Comparison of ENCODE assay signal across 16 cellular contexts in the genomic region with DNA sequence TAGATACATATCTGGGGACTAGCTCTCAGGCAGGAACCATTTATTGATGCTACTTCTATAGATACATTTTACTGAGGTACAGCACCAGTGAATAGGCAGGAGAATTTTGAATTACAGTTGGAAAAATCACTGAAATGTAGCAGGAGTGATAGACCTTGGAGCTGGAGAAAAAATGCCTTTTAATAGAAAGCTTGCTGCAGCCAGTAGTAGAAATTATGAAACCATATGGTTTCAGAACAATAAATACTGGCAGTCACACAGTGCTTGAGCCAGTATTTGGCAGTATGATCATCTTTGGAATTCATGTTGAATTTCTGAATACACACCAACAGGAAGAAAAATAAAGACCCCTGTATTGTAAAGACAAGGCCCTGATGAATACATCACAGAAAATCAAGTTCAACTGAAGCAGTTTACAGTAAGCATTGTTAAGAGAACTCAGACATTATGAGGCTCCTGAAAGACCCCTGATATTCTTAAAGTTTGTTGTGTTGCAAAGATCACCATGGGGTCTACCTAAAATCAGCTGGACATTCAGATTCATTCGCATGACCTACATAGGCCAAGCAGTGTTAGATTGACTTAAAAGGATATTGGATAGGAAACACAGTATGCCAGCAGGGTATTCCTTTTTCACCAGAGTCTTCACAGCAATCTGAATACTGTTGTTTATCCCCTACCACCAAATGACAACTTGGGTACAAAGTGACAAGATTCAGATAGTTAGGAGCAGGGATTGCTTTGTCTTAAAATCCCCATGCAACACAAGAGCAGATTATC.
DNase-seq lines count a peak whose midpoint lies in the region; ATAC-seq, FAIRE-seq and TF ChIP-seq lines count a peak whose summit lies in the region.
"Had no signal": no experiment of that assay in that cellular context is flagged by ENCODE, and none has a peak within 500 bp of the region (broad histone marks: within the 10 kb centered on the region; RNA-seq: fewer than 3 reads in every experiment).

No MANE protein-coding gene starts in this region.

- H3K23me2 ChIP-seq in H1 (ENCODE audit: low read depth, low read length) = no peaks in the 10 kb centered on the region

- H3K14ac ChIP-seq in H1 (ENCODE audit: insufficient read length) = no peak overlapping the region

- H3K27me3 ChIP-seq in H1 (replicated peaks in 1 of 4; ENCODE audit: control insufficient read depth in 3 of 4, extremely low read depth in 1 of 4, insufficient read depth in 3 of 4, low read length in 3 of 4) (no peaks in the 10 kb centered on the region), neural progenitor cell (no peaks in the 10 kb centered on the region), PC-9 (ENCODE audit: insufficient read depth, low read depth) (no peaks in the 10 kb centered on the region)
- H3K27me3 ChIP-seq: BLaER1 treated with 17β-estradiol and CSF1 and Interleukin-3, amounts not matched to agents 10 nM and 100 nM had no signal

- no peak overlapping the region for H2AK5ac ChIP-seq in H1 (ENCODE audit: low read depth, low read length)

- H2AFZ ChIP-seq in H1 (ENCODE audit: low read length) (no peak overlapping the region), neural progenitor cell (replicated peaks) (no peak overlapping the region), PC-9 (no peak overlapping the region)

- H3K79me2 ChIP-seq in H1 (ENCODE audit: control insufficient read depth in 1 of 2, insufficient read depth in 2 of 2, low read length in 2 of 2) (no peaks in the 10 kb centered on the region), neural progenitor cell (ENCODE audit: low read depth) (no peaks in the 10 kb centered on the region), PC-9 (ENCODE audit: low read depth) (no peaks in the 10 kb centered on the region)

- 50% methylated on average over 1 of the region's 1 CpG; no CpG with 5 or more reads in 1 of the 2 experiments for WGBS in H1 (ENCODE audit: extremely low coverage in 1 of 2, insufficient coverage in 1 of 2, insufficient read length in 1 of 2, insufficient replicate concordance in 2 of 2, low coverage in 1 of 2, low lambda C conversion rate in 2 of 2, missing lambda C conversion rate in 1 of 2), 2 experiments

- H4K91ac ChIP-seq in H1 (replicated peaks; ENCODE audit: insufficient read length, low read length) = no peak overlapping the region

- H3K4me3 Mint-ChIP-seq in neural progenitor cell = no peak overlapping the region
- H3K4me3 Mint-ChIP-seq: CD4-positive, CD25-positive, alpha-beta regulatory T cell had no signal

- H3K18ac ChIP-seq in H1 (ENCODE audit: extremely low read depth, low read length) = no peak overlapping the region

- H3K4me2 ChIP-seq in H1 (ENCODE audit: insufficient read depth in 1 of 2, low read depth in 2 of 2, low read length in 2 of 2) (no peak overlapping the region), neural progenitor cell (peak overlapping the region; percentile 29), PC-9 (no peak overlapping the region)
- H3K4me2 ChIP-seq: BLaER1 treated with 17β-estradiol and CSF1 and Interleukin-3, amounts not matched to agents 10 nM and 100 nM had no signal

- CTCF ChIA-PET in H1 (lab: Charles Lee; ENCODE audit: partially characterized antibody) (interaction anchor here (1.3 to 3.5 kb wide), 2 partner anchors 12 to 388 kb away, joined by 3 to 14 read pairs; no protein-coding TSS in a partner anchor), PC-9 (lab: Charles Lee) (interaction anchor here (0.7 kb wide), 1 partner anchor 29 kb away, joined by 3 read pairs; no protein-coding TSS in a partner anchor)

- no peaks in the 10 kb centered on the region; a peak in 1 of 8 replicates for H3K36me3 ChIP-seq in H1 (ENCODE audit: control insufficient read depth in 2 of 4, insufficient read depth in 4 of 4, low read length in 3 of 4)
- H3K36me3 ChIP-seq in neural progenitor cell = no peaks in the 10 kb centered on the region
- H3K36me3 ChIP-seq in PC-9 (ENCODE audit: low read depth) = no peaks in the 10 kb centered on the region

- H3K27me3 Mint-ChIP-seq in neural progenitor cell (ENCODE audit: insufficient read depth, low read depth) = no peaks in the 10 kb centered on the region
- H3K27me3 Mint-ChIP-seq: CD4-positive, CD25-positive, alpha-beta regulatory T cell had no signal

- no peak overlapping the region for H3K23ac ChIP-seq in H1 (ENCODE audit: insufficient read length)

- TF ChIP-seq CTCF in H1 (IDR thresholded peaks at IDR 0.05; ENCODE audit: control extremely low read depth in 1 of 3, insufficient read depth in 1 of 3, low read depth in 1 of 3, low read length in 3 of 3) (no peak), neural progenitor cell (IDR thresholded peaks at IDR 0.05) (no peak), PC-9 (conservative IDR thresholded peaks at IDR 0.05) (no peak)

- no peak for TF ChIP-seq RAD21 in H1 (IDR thresholded peaks at IDR 0.05 in 1 of 2, conservative IDR thresholded peaks at IDR 0.05 in 1 of 2; ENCODE audit: low read depth in 2 of 2, low read length in 2 of 2)

- no peaks in the 10 kb centered on the region for H3K9me2 ChIP-seq in PC-9 (ENCODE audit: insufficient read depth)

- no peaks in the 10 kb centered on the region for H3K79me1 ChIP-seq in H1 (ENCODE audit: low read depth, low read length)

- H4K8ac ChIP-seq in H1 (ENCODE audit: extremely low read depth, insufficient read depth, low read length) = no peak overlapping the region

- H2BK20ac ChIP-seq in H1 (ENCODE audit: low read length) = no peak overlapping the region

- H3K36me3 Mint-ChIP-seq in neural progenitor cell = peaks cover 15% of the 10 kb centered on the region

- H3K27ac ChIP-seq in H1 (ENCODE audit: low read depth, low read length) = no peak overlapping the region
- peak overlapping the region; percentile 46 for H3K27ac ChIP-seq in neural progenitor cell
- no peak overlapping the region for H3K27ac ChIP-seq in PC-9
- H3K27ac ChIP-seq: 22Rv1; BLaER1 treated with 17β-estradiol and CSF1 and Interleukin-3, amounts not matched to agents 10 nM and 100 nM had no signal

- no peaks in the 10 kb centered on the region for H4K20me1 ChIP-seq in H1 (replicated peaks in 1 of 2; ENCODE audit: control insufficient read depth in 1 of 2, insufficient read depth in 2 of 2, low read length in 2 of 2)
- no peaks in the 10 kb centered on the region for H4K20me1 ChIP-seq in neural progenitor cell (ENCODE audit: low read depth)
- H4K20me1 ChIP-seq in PC-9 (ENCODE audit: insufficient read depth) = no peaks in the 10 kb centered on the region
- H4K20me1 ChIP-seq: BLaER1 treated with 17β-estradiol and CSF1 and Interleukin-3, amounts not matched to agents 10 nM and 100 nM had no signal

- H3K27ac Mint-ChIP-seq in neural progenitor cell = no peak overlapping the region
- H3K27ac Mint-ChIP-seq: CD4-positive, CD25-positive, alpha-beta regulatory T cell had no signal

- H3K4me3 ChIP-seq in H1 (ENCODE audit: extremely low read depth in 1 of 4, insufficient read depth in 2 of 4, low read depth in 3 of 4, low read length in 4 of 4) (no peak overlapping the region), neural progenitor cell (no peak overlapping the region), PC-9 (no peak overlapping the region)
- H3K4me3 ChIP-seq: BLaER1 treated with 17β-estradiol and CSF1 and Interleukin-3, amounts not matched to agents 10 nM and 100 nM had no signal

- no peak overlapping the region for H2BK5ac ChIP-seq in H1 (ENCODE audit: low read depth, low read length)

- H3K9me3 Mint-ChIP-seq in neural progenitor cell = peaks cover 5% of the 10 kb centered on the region

- no peak overlapping the region for H3K4ac ChIP-seq in H1 (replicated peaks; ENCODE audit: insufficient read length, low read depth, low read length)

- no peak overlapping the region for H2BK120ac ChIP-seq in H1 (replicated peaks; ENCODE audit: low read depth, low read length)

- peak; percentile 45 for FAIRE-seq in H1 (lab: Jason Lieb, UNC)
- FAIRE-seq: GM12892, GM19239 had no signal

- ATAC-seq in HG03354 (IDR thresholded peaks at IDR 0.05; ENCODE audit: poor library complexity, severe bottlenecking, unreplicated experiment) = no peak
- no peak for ATAC-seq in HG02678 (IDR thresholded peaks at IDR 0.05; ENCODE audit: unreplicated experiment)

- BruUV-seq in PC-9 (replicated peaks; lab: Mats Ljungman, UMichigan) = no TSS peak

- peak overlapping the region in 1 of 4 experiments; percentile 8; a peak in 1 of 7 replicates for H3K9ac ChIP-seq in H1 (replicated peaks in 1 of 4; ENCODE audit: extremely low read depth in 1 of 4, low read depth in 3 of 4, low read length in 3 of 4)
- no peak overlapping the region for H3K9ac ChIP-seq in neural progenitor cell
- H3K9ac ChIP-seq: BLaER1 treated with 17β-estradiol and CSF1 and Interleukin-3, amounts not matched to agents 10 nM and 100 nM had no signal

- POLR2A ChIA-PET in H1 (lab: Charles Lee; ENCODE audit: partially characterized antibody) (no interaction called here), PC-9 (lab: Charles Lee; ENCODE audit: unreplicated experiment) (no interaction called here)

- no peak overlapping the region for H2BK15ac ChIP-seq in H1 (ENCODE audit: low read length)

- H3F3A ChIP-seq in neural progenitor cell (ENCODE audit: low read depth) = peaks cover 7% of the 10 kb centered on the region
- H3F3A ChIP-seq in PC-9 (ENCODE audit: insufficient read depth, low read depth) = no peaks in the 10 kb centered on the region

- TF ChIP-seq EP300 in H1 (IDR thresholded peaks at IDR 0.05; ENCODE audit: borderline replicate concordance in 1 of 2, low read depth in 2 of 2, low read length in 2 of 2) = no peak

- H4K5ac ChIP-seq in H1 (ENCODE audit: insufficient read length, low read depth, low read length) = no peak overlapping the region

- H3K9me3 ChIP-seq in H1 (ENCODE audit: insufficient read depth in 2 of 2, low read depth in 1 of 2, low read length in 1 of 2) (no peaks in the 10 kb centered on the region), neural progenitor cell (ENCODE audit: low read depth) (no peaks in the 10 kb centered on the region), PC-9 (ENCODE audit: insufficient read depth, low read depth) (no peaks in the 10 kb centered on the region)

- peaks cover 2% of the 10 kb centered on the region for H3K4me1 Mint-ChIP-seq in neural progenitor cell
- H3K4me1 Mint-ChIP-seq: CD4-positive, CD25-positive, alpha-beta regulatory T cell had no signal

- H2BK12ac ChIP-seq in H1 (ENCODE audit: low read depth, low read length) = no peak overlapping the region

- intact Hi-C loops in PC-9 (cut with micrococcal nuclease; ENCODE audit: unreplicated experiment) = no loop called here

- TF ChIP-seq POLR2A in H1 (IDR thresholded peaks at IDR 0.05; ENCODE audit: control extremely low read depth in 1 of 2, low read depth in 2 of 2, low read length in 2 of 2) = no peak

- no peak overlapping the region for H3K56ac ChIP-seq in H1 (replicated peaks; ENCODE audit: insufficient read length, low read depth, low read length)

- DNase-seq in NCI-H1694 treated with DMSO at 0.1 percent for 48 hours (lab: John Stamatoyannopoulos, UW) (peak; percentile 33), NCI-H1694 (lab: John Stamatoyannopoulos, UW) (no peak), NCI-H446 treated with DMSO at 0.1 percent for 48 hours (lab: John Stamatoyannopoulos, UW) (peak; percentile 13), H1 (ENCODE audit: low read depth in 1 of 2, low spot score in 2 of 2) (no peak), neural progenitor cell (ENCODE audit: low spot score) (no peak), PC-9 (no peak)
- DNase-seq: Calu3; CD4-positive, CD25-positive, alpha-beta regulatory T cell; DMS79; H7 had no signal

- H3K4me1 ChIP-seq in H1 (replicated peaks in 1 of 4; ENCODE audit: control insufficient read depth in 3 of 4, insufficient read depth in 4 of 4, low read length in 3 of 4) (no peaks in the 10 kb centered on the region), neural progenitor cell (peaks cover 13% of the 10 kb centered on the region), PC-9 (replicated peaks; ENCODE audit: insufficient read depth) (no peaks in the 10 kb centered on the region)
- H3K4me1 ChIP-seq: BLaER1 treated with 17β-estradiol and CSF1 and Interleukin-3, amounts not matched to agents 10 nM and 100 nM had no signal

Comparison
In these comparisons a context has a peak if more than half of its experiments do, and no peak if none do; other contexts are left out.
1. DNase-seq: peak in NCI-H1694 treated with DMSO at 0.1 percent for 48 hours (single experiment) and NCI-H446 treated with DMSO at 0.1 percent for 48 hours (single experiment); none in NCI-H1694 (single experiment), H1 (0 of 2), neural progenitor cell (single experiment) and PC-9 (0 of 2).